In the genomic region with DNA sequence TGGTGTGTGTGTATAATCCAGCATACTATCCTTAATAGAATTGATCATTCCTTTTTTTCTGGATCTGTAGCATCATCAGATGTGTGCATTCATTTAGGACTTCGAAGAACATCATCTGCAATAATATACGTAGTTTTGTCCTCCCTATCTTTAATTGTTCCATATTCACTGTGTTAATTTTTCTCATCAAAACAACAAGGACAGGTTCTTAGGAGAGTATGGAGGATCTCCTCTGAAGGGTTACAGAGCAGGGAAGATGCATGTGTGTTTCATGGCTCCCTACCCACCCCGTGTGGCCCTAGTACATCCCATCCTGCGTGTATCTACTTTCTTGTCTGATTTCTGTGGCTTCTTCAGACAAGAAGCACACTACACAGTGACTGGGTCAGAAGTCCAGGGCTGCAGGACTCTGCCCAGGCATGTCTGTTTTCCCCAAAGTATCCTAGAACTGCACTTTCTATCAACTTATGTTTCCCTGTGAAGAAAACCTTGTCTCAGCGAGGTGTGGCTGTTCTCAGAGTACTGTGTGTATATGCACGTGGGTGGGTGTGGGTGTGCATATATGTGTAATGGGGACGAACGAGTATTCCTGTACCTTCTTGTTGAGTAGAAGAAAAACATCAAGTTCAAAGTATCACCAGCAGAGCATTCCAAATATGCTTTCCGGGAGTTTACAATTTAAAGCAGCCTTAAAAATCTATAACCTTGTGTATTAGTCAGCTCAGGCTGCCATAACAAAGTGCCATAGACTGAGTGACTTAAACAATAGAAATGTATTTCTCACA, we compare ENCODE assay signal across 1 cellular context.
TF ChIP-seq lines count a peak whose summit lies in the region.

No MANE protein-coding gene starts in this region.

TF ChIP-seq in WTC11, 78 proteins besides CTCF, POLR2A, EP300 and RAD21 (continued from another document):
- TF ChIP-seq, protein P1, sequence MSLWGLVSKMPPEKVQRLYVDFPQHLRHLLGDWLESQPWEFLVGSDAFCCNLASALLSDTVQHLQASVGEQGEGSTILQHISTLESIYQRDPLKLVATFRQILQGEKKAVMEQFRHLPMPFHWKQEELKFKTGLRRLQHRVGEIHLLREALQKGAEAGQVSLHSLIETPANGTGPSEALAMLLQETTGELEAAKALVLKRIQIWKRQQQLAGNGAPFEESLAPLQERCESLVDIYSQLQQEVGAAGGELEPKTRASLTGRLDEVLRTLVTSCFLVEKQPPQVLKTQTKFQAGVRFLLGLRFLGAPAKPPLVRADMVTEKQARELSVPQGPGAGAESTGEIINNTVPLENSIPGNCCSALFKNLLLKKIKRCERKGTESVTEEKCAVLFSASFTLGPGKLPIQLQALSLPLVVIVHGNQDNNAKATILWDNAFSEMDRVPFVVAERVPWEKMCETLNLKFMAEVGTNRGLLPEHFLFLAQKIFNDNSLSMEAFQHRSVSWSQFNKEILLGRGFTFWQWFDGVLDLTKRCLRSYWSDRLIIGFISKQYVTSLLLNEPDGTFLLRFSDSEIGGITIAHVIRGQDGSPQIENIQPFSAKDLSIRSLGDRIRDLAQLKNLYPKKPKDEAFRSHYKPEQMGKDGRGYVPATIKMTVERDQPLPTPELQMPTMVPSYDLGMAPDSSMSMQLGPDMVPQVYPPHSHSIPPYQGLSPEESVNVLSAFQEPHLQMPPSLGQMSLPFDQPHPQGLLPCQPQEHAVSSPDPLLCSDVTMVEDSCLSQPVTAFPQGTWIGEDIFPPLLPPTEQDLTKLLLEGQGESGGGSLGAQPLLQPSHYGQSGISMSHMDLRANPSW (CRISPR knock-in tag; conservative IDR thresholded peaks at IDR 0.05; ENCODE audit: low read depth), result no peak
- no peak for TF ChIP-seq ZNF121 (CRISPR knock-in tag; IDR thresholded peaks at IDR 0.05)
- TF ChIP-seq CREB1 (CRISPR knock-in tag; IDR thresholded peaks at IDR 0.05), result no peak
- no peak for TF ChIP-seq NFATC4 (CRISPR knock-in tag; IDR thresholded peaks at IDR 0.05)
- TF ChIP-seq JUN (CRISPR knock-in tag; IDR thresholded peaks at IDR 0.05), result no peak
- no peak for TF ChIP-seq RELA (CRISPR knock-in tag; IDR thresholded peaks at IDR 0.05; ENCODE audit: borderline replicate concordance)
- TF ChIP-seq MXD4 (CRISPR knock-in tag; IDR thresholded peaks at IDR 0.05; ENCODE audit: borderline replicate concordance), result no peak
- TF ChIP-seq, protein P2, sequence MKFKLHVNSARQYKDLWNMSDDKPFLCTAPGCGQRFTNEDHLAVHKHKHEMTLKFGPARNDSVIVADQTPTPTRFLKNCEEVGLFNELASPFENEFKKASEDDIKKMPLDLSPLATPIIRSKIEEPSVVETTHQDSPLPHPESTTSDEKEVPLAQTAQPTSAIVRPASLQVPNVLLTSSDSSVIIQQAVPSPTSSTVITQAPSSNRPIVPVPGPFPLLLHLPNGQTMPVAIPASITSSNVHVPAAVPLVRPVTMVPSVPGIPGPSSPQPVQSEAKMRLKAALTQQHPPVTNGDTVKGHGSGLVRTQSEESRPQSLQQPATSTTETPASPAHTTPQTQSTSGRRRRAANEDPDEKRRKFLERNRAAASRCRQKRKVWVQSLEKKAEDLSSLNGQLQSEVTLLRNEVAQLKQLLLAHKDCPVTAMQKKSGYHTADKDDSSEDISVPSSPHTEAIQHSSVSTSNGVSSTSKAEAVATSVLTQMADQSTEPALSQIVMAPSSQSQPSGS (CRISPR knock-in tag; IDR thresholded peaks at IDR 0.05; ENCODE audit: borderline replicate concordance, low read depth), result no peak
- TF ChIP-seq, protein P3, sequence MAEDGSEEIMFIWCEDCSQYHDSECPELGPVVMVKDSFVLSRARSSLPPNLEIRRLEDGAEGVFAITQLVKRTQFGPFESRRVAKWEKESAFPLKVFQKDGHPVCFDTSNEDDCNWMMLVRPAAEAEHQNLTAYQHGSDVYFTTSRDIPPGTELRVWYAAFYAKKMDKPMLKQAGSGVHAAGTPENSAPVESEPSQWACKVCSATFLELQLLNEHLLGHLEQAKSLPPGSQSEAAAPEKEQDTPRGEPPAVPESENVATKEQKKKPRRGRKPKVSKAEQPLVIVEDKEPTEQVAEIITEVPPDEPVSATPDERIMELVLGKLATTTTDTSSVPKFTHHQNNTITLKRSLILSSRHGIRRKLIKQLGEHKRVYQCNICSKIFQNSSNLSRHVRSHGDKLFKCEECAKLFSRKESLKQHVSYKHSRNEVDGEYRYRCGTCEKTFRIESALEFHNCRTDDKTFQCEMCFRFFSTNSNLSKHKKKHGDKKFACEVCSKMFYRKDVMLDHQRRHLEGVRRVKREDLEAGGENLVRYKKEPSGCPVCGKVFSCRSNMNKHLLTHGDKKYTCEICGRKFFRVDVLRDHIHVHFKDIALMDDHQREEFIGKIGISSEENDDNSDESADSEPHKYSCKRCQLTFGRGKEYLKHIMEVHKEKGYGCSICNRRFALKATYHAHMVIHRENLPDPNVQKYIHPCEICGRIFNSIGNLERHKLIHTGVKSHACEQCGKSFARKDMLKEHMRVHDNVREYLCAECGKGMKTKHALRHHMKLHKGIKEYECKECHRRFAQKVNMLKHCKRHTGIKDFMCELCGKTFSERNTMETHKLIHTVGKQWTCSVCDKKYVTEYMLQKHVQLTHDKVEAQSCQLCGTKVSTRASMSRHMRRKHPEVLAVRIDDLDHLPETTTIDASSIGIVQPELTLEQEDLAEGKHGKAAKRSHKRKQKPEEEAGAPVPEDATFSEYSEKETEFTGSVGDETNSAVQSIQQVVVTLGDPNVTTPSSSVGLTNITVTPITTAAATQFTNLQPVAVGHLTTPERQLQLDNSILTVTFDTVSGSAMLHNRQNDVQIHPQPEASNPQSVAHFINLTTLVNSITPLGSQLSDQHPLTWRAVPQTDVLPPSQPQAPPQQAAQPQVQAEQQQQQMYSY (CRISPR knock-in tag; IDR thresholded peaks at IDR 0.05), result no peak
- TF ChIP-seq, protein P4, sequence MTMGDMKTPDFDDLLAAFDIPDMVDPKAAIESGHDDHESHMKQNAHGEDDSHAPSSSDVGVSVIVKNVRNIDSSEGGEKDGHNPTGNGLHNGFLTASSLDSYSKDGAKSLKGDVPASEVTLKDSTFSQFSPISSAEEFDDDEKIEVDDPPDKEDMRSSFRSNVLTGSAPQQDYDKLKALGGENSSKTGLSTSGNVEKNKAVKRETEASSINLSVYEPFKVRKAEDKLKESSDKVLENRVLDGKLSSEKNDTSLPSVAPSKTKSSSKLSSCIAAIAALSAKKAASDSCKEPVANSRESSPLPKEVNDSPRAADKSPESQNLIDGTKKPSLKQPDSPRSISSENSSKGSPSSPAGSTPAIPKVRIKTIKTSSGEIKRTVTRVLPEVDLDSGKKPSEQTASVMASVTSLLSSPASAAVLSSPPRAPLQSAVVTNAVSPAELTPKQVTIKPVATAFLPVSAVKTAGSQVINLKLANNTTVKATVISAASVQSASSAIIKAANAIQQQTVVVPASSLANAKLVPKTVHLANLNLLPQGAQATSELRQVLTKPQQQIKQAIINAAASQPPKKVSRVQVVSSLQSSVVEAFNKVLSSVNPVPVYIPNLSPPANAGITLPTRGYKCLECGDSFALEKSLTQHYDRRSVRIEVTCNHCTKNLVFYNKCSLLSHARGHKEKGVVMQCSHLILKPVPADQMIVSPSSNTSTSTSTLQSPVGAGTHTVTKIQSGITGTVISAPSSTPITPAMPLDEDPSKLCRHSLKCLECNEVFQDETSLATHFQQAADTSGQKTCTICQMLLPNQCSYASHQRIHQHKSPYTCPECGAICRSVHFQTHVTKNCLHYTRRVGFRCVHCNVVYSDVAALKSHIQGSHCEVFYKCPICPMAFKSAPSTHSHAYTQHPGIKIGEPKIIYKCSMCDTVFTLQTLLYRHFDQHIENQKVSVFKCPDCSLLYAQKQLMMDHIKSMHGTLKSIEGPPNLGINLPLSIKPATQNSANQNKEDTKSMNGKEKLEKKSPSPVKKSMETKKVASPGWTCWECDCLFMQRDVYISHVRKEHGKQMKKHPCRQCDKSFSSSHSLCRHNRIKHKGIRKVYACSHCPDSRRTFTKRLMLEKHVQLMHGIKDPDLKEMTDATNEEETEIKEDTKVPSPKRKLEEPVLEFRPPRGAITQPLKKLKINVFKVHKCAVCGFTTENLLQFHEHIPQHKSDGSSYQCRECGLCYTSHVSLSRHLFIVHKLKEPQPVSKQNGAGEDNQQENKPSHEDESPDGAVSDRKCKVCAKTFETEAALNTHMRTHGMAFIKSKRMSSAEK (CRISPR knock-in tag; IDR thresholded peaks at IDR 0.05; ENCODE audit: borderline replicate concordance), result no peak
- TF ChIP-seq, protein P5, sequence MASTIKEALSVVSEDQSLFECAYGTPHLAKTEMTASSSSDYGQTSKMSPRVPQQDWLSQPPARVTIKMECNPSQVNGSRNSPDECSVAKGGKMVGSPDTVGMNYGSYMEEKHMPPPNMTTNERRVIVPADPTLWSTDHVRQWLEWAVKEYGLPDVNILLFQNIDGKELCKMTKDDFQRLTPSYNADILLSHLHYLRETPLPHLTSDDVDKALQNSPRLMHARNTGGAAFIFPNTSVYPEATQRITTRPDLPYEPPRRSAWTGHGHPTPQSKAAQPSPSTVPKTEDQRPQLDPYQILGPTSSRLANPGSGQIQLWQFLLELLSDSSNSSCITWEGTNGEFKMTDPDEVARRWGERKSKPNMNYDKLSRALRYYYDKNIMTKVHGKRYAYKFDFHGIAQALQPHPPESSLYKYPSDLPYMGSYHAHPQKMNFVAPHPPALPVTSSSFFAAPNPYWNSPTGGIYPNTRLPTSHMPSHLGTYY (CRISPR knock-in tag; IDR thresholded peaks at IDR 0.05), result no peak
- no peak for TF ChIP-seq ZNF671 (CRISPR knock-in tag; IDR thresholded peaks at IDR 0.05)
